In genomic region chr15:73650387-73651126, GRCh38 we compare ENCODE assay signal across 14 cellular contexts. TPM values are rescaled to one million over a fixed set of nuclear protein-coding genes. Genes with fewer than 3 reads are reported as not detected.
DNase-seq lines count a peak whose midpoint lies in the region; ATAC-seq, FAIRE-seq and TF ChIP-seq lines count a peak whose summit lies in the region.
"Had no signal": no experiment of that assay in that cellular context is flagged by ENCODE, and none has a peak within 500 bp of the region (broad histone marks: within the 10 kb centered on the region; RNA-seq: fewer than 3 reads in every experiment).

No MANE protein-coding gene starts in this region.

- POLR2A ChIA-PET in MCF 10A (lab: Yijun Ruan, JAX), result interaction anchor here (1.0 to 1.6 kb wide), 3 partner anchors 16 to 35 kb away, joined by 4 to 7 read pairs (median 6); no protein-coding TSS in a partner anchor
- POLR2A ChIA-PET in endothelial cell of umbilical vein (lab: Charles Lee), result no interaction called here
- POLR2A ChIA-PET in CD8-positive, alpha-beta T cell (lab: Charles Lee), result no interaction called here

- H3K36me3 Mint-ChIP-seq in MCF 10A (ENCODE audit: insufficient read depth, unreplicated experiment), result no peaks in the 10 kb centered on the region
- no peaks in the 10 kb centered on the region for H3K36me3 Mint-ChIP-seq in CD8-positive, alpha-beta T cell

- H4K20me1 ChIP-seq in endothelial cell of umbilical vein (replicated peaks; ENCODE audit: control insufficient read depth, extremely low read depth, insufficient read depth, low read length), result no peaks in the 10 kb centered on the region

- intact Hi-C loops in MCF 10A (cut with micrococcal nuclease) (loop anchor here (1.0 kb wide), 1 partner anchor 45 kb away; no protein-coding TSS in a partner anchor), breast epithelium (cut with DNase I; ENCODE audit: low total_unique reads) (no loop called here), endothelial cell of umbilical vein (cut with micrococcal nuclease) (no loop called here)
- intact Hi-C loops in CD8-positive, alpha-beta T cell (cut with DNase I, micrococcal nuclease), result no loop called here

- H3K4me3 ChIP-seq in breast epithelium, result no peak overlapping the region
- no peak overlapping the region for H3K4me3 ChIP-seq in endothelial cell of umbilical vein (replicated peaks in 1 of 3; ENCODE audit: insufficient read depth in 1 of 3, low read depth in 1 of 3, low read length in 3 of 3)
- H3K4me3 ChIP-seq in CD8-positive, alpha-beta T cell (ENCODE audit: low read depth, low read length), result no peak overlapping the region
- H3K4me3 ChIP-seq: cardiac muscle cell, heart right ventricle had no signal

- BruUV-seq in MCF 10A (replicated peaks; lab: Mats Ljungman, UMichigan) (no TSS peak), endothelial cell of umbilical vein (replicated peaks; lab: Mats Ljungman, UMichigan) (no TSS peak)

- DNase-seq in MCF 10A (ENCODE audit: unreplicated experiment) (peak; percentile 66), breast epithelium (ENCODE audit: low spot score in 2 of 2) (no peak), NOMO-1 treated with dmso at 0.1 percent for 144 hours (lab: John Stamatoyannopoulos, UW; ENCODE audit: unreplicated experiment) (peak; percentile 34), endothelial cell of umbilical vein (ENCODE audit: low read depth, low spot score) (peak; percentile 39), stromal cell of bone marrow (ENCODE audit: low read depth) (peak; percentile 59), NCI-H345 (lab: John Stamatoyannopoulos, UW) (no peak)
- no peak for DNase-seq in CD8-positive, alpha-beta T cell
- DNase-seq: activated B cell treated with CpG ODN at 0.5 μM for 24 hours; CD4-positive, alpha-beta T cell; heart right ventricle; NCI-H1092; substantia nigra had no signal

- no peaks in the 10 kb centered on the region for H3K9me1 ChIP-seq in endothelial cell of umbilical vein (replicated peaks; ENCODE audit: control insufficient read depth, extremely low read depth, insufficient read depth, low read length)

- CTCF ChIA-PET in MCF 10A (lab: Yijun Ruan, JAX), result interaction anchor here (1.0 to 2.1 kb wide), 3 partner anchors 14 to 224 kb away, joined by 3 to 12 read pairs (median 3); no protein-coding TSS in a partner anchor
- CTCF ChIA-PET in endothelial cell of umbilical vein (lab: Charles Lee), result interaction anchor here (1.2 to 2.9 kb wide), 4 partner anchors 15 to 49 kb away, joined by 3 to 23 read pairs (median 4); partner anchors contain the start of gene NPTN
- CTCF ChIA-PET in CD8-positive, alpha-beta T cell (lab: Charles Lee), result interaction anchor here (1.2 to 1.7 kb wide), 2 partner anchors 14 to 49 kb away, joined by 3 to 5 read pairs; no protein-coding TSS in a partner anchor

- H3K9ac ChIP-seq in endothelial cell of umbilical vein (replicated peaks; ENCODE audit: extremely low read depth, insufficient read depth, low read length), result no peak overlapping the region

- TF ChIP-seq CTCF in MCF 10A (IDR thresholded peaks at IDR 0.05; ENCODE audit: unreplicated experiment), result no peak
- TF ChIP-seq CTCF in breast epithelium (IDR thresholded peaks at IDR 0.05), result no peak
- no peak for TF ChIP-seq CTCF in endothelial cell of umbilical vein (IDR thresholded peaks at IDR 0.05; ENCODE audit: extremely low read depth in 1 of 2, insufficient read depth in 1 of 2, low read depth in 1 of 2, low read length in 2 of 2)
- TF ChIP-seq CTCF in CD8-positive, alpha-beta T cell (IDR thresholded peaks at IDR 0.05), result no peak

- peaks cover 32% of the 10 kb centered on the region for H3K4me1 Mint-ChIP-seq in MCF 10A (ENCODE audit: insufficient read depth, unreplicated experiment)
- H3K4me1 Mint-ChIP-seq in CD8-positive, alpha-beta T cell (ENCODE audit: low read depth), result no peaks in the 10 kb centered on the region
- H3K4me1 Mint-ChIP-seq: activated B cell treated with CpG ODN at 0.5 μM for 24 hours had no signal

- peak overlapping the region; percentile 44 for H3K27ac Mint-ChIP-seq in MCF 10A (ENCODE audit: low read depth, unreplicated experiment)
- H3K27ac Mint-ChIP-seq in CD8-positive, alpha-beta T cell, result no peak overlapping the region
- H3K27ac Mint-ChIP-seq: activated B cell treated with CpG ODN at 0.5 μM for 24 hours; CD4-positive, alpha-beta T cell had no signal

- H3K27ac ChIP-seq in breast epithelium (peak overlapping the region in 1 of 2 donors; percentile 50), endothelial cell of umbilical vein (ENCODE audit: insufficient read depth, low read depth, low read length) (no peak overlapping the region)
- H3K27ac ChIP-seq in CD8-positive, alpha-beta T cell (ENCODE audit: low read depth, low read length), result no peak overlapping the region
- H3K27ac ChIP-seq: cardiac muscle cell had no signal

- dilution Hi-C loops in endothelial cell of umbilical vein (cut with MboI; ENCODE audit: extremely low pct_ligation_motif_present, low sequenced_read_pairs), result no loop called here

- TF ChIP-seq POLR2A in breast epithelium (IDR thresholded peaks at IDR 0.05) (no peak), endothelial cell of umbilical vein (IDR thresholded peaks at IDR 0.05; ENCODE audit: low read depth, low read length) (no peak)

- H3K27me3 ChIP-seq in breast epithelium, result no peaks in the 10 kb centered on the region
- H3K27me3 ChIP-seq in endothelial cell of umbilical vein (ENCODE audit: control insufficient read depth in 2 of 2, insufficient read depth in 2 of 2, low read length in 2 of 2), result peaks cover 2 to 5% of the 10 kb centered on the region in 2 experiments
- no peaks in the 10 kb centered on the region for H3K27me3 ChIP-seq in CD8-positive, alpha-beta T cell (ENCODE audit: insufficient read depth, low read length)

- no peak overlapping the region for H2AFZ ChIP-seq in endothelial cell of umbilical vein (ENCODE audit: low read depth, low read length)

- FAIRE-seq in endothelial cell of umbilical vein (lab: Jason Lieb, UNC), result peak; percentile 40

- no peaks in the 10 kb centered on the region for H3K36me3 ChIP-seq in breast epithelium
- H3K36me3 ChIP-seq in endothelial cell of umbilical vein (ENCODE audit: control insufficient read depth in 2 of 2, extremely low read depth in 1 of 2, insufficient read depth in 2 of 2, low read length in 2 of 2), result no peaks in the 10 kb centered on the region
- H3K36me3 ChIP-seq in CD8-positive, alpha-beta T cell (ENCODE audit: insufficient read depth, low read length), result no peaks in the 10 kb centered on the region
- H3K36me3 ChIP-seq: cardiac muscle cell, heart right ventricle had no signal

- no peaks in the 10 kb centered on the region for H3K27me3 Mint-ChIP-seq in MCF 10A (ENCODE audit: insufficient read depth, unreplicated experiment)
- peaks cover 37% of the 10 kb centered on the region for H3K27me3 Mint-ChIP-seq in CD8-positive, alpha-beta T cell (ENCODE audit: low read depth)

- no peak overlapping the region for H3K4me3 Mint-ChIP-seq in MCF 10A (ENCODE audit: unreplicated experiment)
- H3K4me3 Mint-ChIP-seq in CD8-positive, alpha-beta T cell, result no peak overlapping the region
- H3K4me3 Mint-ChIP-seq: activated B cell treated with CpG ODN at 0.5 μM for 24 hours; CD4-positive, alpha-beta T cell had no signal

- H3K9me3 ChIP-seq in breast epithelium (no peaks in the 10 kb centered on the region), endothelial cell of umbilical vein (replicated peaks; ENCODE audit: control insufficient read depth, insufficient read depth, low read length) (no peaks in the 10 kb centered on the region)
- no peaks in the 10 kb centered on the region for H3K9me3 ChIP-seq in CD8-positive, alpha-beta T cell (ENCODE audit: low read length)

- H3K4me2 ChIP-seq in endothelial cell of umbilical vein (ENCODE audit: insufficient read depth, low read length), result no peak overlapping the region

- ATAC-seq in GM21825 (IDR thresholded peaks at IDR 0.05; ENCODE audit: unreplicated experiment), result no peak
- ATAC-seq in CD8-positive, alpha-beta T cell, result no peak

- H3K9me3 Mint-ChIP-seq in MCF 10A (ENCODE audit: unreplicated experiment), result no peaks in the 10 kb centered on the region
- no peaks in the 10 kb centered on the region for H3K9me3 Mint-ChIP-seq in CD8-positive, alpha-beta T cell
- H3K9me3 Mint-ChIP-seq: CD4-positive, alpha-beta T cell had no signal

- no peaks in the 10 kb centered on the region for H3K79me2 ChIP-seq in endothelial cell of umbilical vein (ENCODE audit: control insufficient read depth, insufficient read depth, low read length)

- H3K4me1 ChIP-seq in breast epithelium (no peaks in the 10 kb centered on the region), endothelial cell of umbilical vein (ENCODE audit: control insufficient read depth, extremely low read depth, insufficient read depth, low read length) (no peaks in the 10 kb centered on the region)
- H3K4me1 ChIP-seq in CD8-positive, alpha-beta T cell (ENCODE audit: insufficient read depth, low read length), result no peaks in the 10 kb centered on the region

TF ChIP-seq in endothelial cell of umbilical vein, 7 proteins besides CTCF, POLR2A, EP300 and RAD21 (continues in another document):
- no peak for TF ChIP-seq GATA2 (IDR thresholded peaks at IDR 0.05; ENCODE audit: insufficient read depth, insufficient read length, low read depth, low read length)

RNA-seq across cellular contexts. Expression of gene NPTN, which starts 17.4 kb away (rescaled TPM):
- total RNA-seq in MCF 10A (2022) (71.0 and 78.9 TPM in 2 replicates), breast epithelium (100 to 1,000 TPM in 2 of 3 donors, 10 to 100 TPM in 1; 82.1 to 107 (median 104) TPM), endothelial cell of umbilical vein (71.5 and 77.4 TPM in 2 replicates)
- 67.0 and 81.3 TPM in 2 replicates for polyA plus RNA-seq in endothelial cell of umbilical vein
- polyA plus RNA-seq in endothelial cell of umbilical vein (2011; cell fraction: cytosol; rRNA removed), result 87.4 and 97.5 TPM in 2 replicates
- 129 and 150 TPM in 2 replicates for polyA plus RNA-seq in endothelial cell of umbilical vein (2011; cell fraction: nucleus; rRNA removed)
- 82.3 and 83.8 TPM in 2 replicates for polyA plus RNA-seq in endothelial cell of umbilical vein (2012)
- 82.8 and 106 TPM in 2 replicates for polyA minus RNA-seq in endothelial cell of umbilical vein
- polyA minus RNA-seq in endothelial cell of umbilical vein (2011; cell fraction: cytosol; rRNA and poly(A)+ RNA removed), result 20.3 TPM
- polyA minus RNA-seq in endothelial cell of umbilical vein (2011; cell fraction: nucleus; rRNA and poly(A)+ RNA removed), result 78.6 and 87.9 TPM in 2 replicates
- total RNA-seq in CD8-positive, alpha-beta T cell, result 10 to 100 TPM; 12.5 to 18.2 TPM

RNA-seq across cellular contexts. Expression of gene CD276, which starts 33.6 kb away (rescaled TPM):
- 52.8 and 57.7 TPM in 2 replicates for total RNA-seq in MCF 10A (2022)
- total RNA-seq in breast epithelium, result 100 to 1,000 TPM in 1 of 3 donors, 10 to 100 TPM in 2; 20.9 to 119 (median 73.7) TPM
- total RNA-seq in endothelial cell of umbilical vein, result 85.6 and 85.7 TPM in 2 replicates
- polyA plus RNA-seq in endothelial cell of umbilical vein, result 73.6 and 85.4 TPM in 2 replicates
- polyA plus RNA-seq in endothelial cell of umbilical vein (2011; cell fraction: cytosol; rRNA removed), result 59.3 and 62.7 TPM in 2 replicates
- 57.8 and 59.7 TPM in 2 replicates for polyA plus RNA-seq in endothelial cell of umbilical vein (2011; cell fraction: nucleus; rRNA removed)
- polyA plus RNA-seq in endothelial cell of umbilical vein (2012), result 122 and 135 TPM in 2 replicates
- polyA minus RNA-seq in endothelial cell of umbilical vein, result 84.0 and 87.7 TPM in 2 replicates
- polyA minus RNA-seq in endothelial cell of umbilical vein (2011; cell fraction: cytosol; rRNA and poly(A)+ RNA removed), result 47.2 TPM
- 19.2 and 25.1 TPM in 2 replicates for polyA minus RNA-seq in endothelial cell of umbilical vein (2011; cell fraction: nucleus; rRNA and poly(A)+ RNA removed)
- not detected for total RNA-seq in CD8-positive, alpha-beta T cell
- total RNA-seq: CD4-positive, alpha-beta T cell had no signal

Comparison
In these comparisons a context has a peak if more than half of its experiments do, and no peak if none do; other contexts are left out.
1. DNase-seq: peak in MCF 10A (single experiment), NOMO-1 treated with dmso at 0.1 percent for 144 hours (single experiment), endothelial cell of umbilical vein (single experiment) and stromal cell of bone marrow (single experiment); none in breast epithelium (0 of 2), CD8-positive, alpha-beta T cell (0 of 7) and NCI-H345 (single experiment).
2. RNA of gene CD276, which starts 33.6 kb away (total RNA-seq): 85.6 to 85.7 TPM in endothelial cell of umbilical vein, 20.9 to 119 TPM in breast epithelium and 52.8 to 57.7 TPM in MCF 10A; not detected in CD8-positive, alpha-beta T cell; every median in the first group is over 10 times any median in the second.